Comparison of ENCODE assay signal across 9 cellular contexts in the genomic region with DNA sequence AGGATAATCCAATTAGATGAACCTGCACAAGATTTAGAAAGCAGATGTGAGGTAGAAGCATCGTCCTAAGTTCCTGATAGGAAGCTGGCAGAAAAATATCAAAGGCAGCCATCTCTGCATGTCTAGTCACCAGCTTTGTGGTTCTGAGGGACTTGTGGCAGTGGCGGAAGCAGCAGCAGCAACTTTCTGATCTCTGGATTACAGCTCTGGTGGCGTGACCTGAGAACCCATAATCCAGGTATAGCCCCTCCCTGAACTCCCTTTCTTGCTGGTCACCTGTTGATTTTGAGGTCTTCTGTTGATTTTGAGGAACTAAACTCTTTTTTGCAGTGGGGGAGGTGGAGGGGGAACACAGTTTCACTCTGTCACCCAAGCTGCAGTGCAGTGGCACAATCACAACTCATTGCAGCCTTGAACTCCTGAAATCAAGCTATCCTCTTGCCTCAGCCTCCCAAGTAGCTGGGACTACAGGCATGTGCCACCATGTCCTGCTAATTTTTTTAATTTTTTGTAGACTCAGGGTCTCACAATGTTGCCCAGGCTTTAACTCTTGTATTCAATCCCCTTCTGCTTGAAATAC. TPM values are rescaled to one million over a fixed set of nuclear protein-coding genes. Genes with fewer than 3 reads are reported as not detected.
DNase-seq lines count a peak whose midpoint lies in the region; ATAC-seq and TF ChIP-seq lines count a peak whose summit lies in the region.
"Had no signal": no experiment of that assay in that cellular context is flagged by ENCODE, and none has a peak within 500 bp of the region (broad histone marks: within the 10 kb centered on the region; RNA-seq: fewer than 3 reads in every experiment).

No MANE protein-coding gene starts in this region.

- peak overlapping the region; percentile 45; the same call in 1 of the 2 replicates for H3K27ac ChIP-seq in MM.1S (ENCODE audit: low read length)
- H3K27ac ChIP-seq in aorta (ENCODE audit: low read depth in 1 of 2, low read length in 2 of 2): no peak overlapping the region

- no peaks in the 10 kb centered on the region for H3K36me3 Mint-ChIP-seq in immature natural killer cell

- peaks cover 9 to 10% of the 10 kb centered on the region in 2 donors for H3K4me1 Mint-ChIP-seq in immature natural killer cell

- H3K36me3 ChIP-seq in MM.1S (replicated peaks; ENCODE audit: insufficient read depth, low read length): no peaks in the 10 kb centered on the region
- no peaks in the 10 kb centered on the region for H3K36me3 ChIP-seq in aorta (ENCODE audit: control insufficient read depth in 1 of 2, insufficient read depth in 2 of 2, low read length in 1 of 2)

- 93 to 95% methylated on average over 3 of the region's 3 CpGs for WGBS in aorta, 2 donors

- DNase-seq in CMK (ENCODE audit: low read depth): peak; percentile 32
- peak; percentile 67 for DNase-seq in MM.1S
- peak; percentile 15 to 29 for DNase-seq in activated CD4-positive, alpha-beta T cell treated with anti-CD3 and anti-CD28 coated beads, Interleukin-2, amount 50 U/mL, for 48 hours
- DNase-seq in immature natural killer cell: peak; percentile 20 to 34 (median 28)
- DNase-seq in RPMI8226: no peak
- DNase-seq in cerebellum (ENCODE audit: low spot score): no peak
- DNase-seq in aorta: no peak
- DNase-seq in NCI-H1436 (lab: John Stamatoyannopoulos, UW): no peak
- DNase-seq: small intestine had no signal

- peaks cover 15% of the 10 kb centered on the region for H3K4me1 ChIP-seq in MM.1S (ENCODE audit: low read length)
- H3K4me1 ChIP-seq in aorta (ENCODE audit: control insufficient read depth in 1 of 2, insufficient read depth in 2 of 2, low read length in 2 of 2): peaks cover 0 to 3% of the 10 kb centered on the region in 2 donors

- no peak for ATAC-seq in aorta (ENCODE audit: low FRiP score)

- no peak overlapping the region for H3K4me3 ChIP-seq in MM.1S (ENCODE audit: low read length)
- no peak overlapping the region for H3K4me3 ChIP-seq in aorta (ENCODE audit: low read length in 2 of 2)

- no peaks in the 10 kb centered on the region for H3K9me2 ChIP-seq in MM.1S (replicated peaks; ENCODE audit: insufficient read depth, low read length)

- no peaks in the 10 kb centered on the region for H3K9me3 ChIP-seq in MM.1S (replicated peaks; ENCODE audit: insufficient read depth, low read length)
- H3K9me3 ChIP-seq in aorta (ENCODE audit: control insufficient read depth, low read length): no peaks in the 10 kb centered on the region

- H3F3A ChIP-seq in MM.1S (ENCODE audit: insufficient read depth, low read length): peaks cover 18% of the 10 kb centered on the region; the same call in 1 of the 2 replicates

- H2AFZ ChIP-seq in MM.1S (ENCODE audit: low read length): peak overlapping the region; percentile 17

- peak overlapping the region in 1 of 6 donors; percentile 50 for H3K27ac Mint-ChIP-seq in immature natural killer cell

- intact Hi-C loops in aorta (cut with DNase I): no loop called here

- H3K27me3 ChIP-seq in MM.1S (replicated peaks; ENCODE audit: insufficient read depth, low read length) (no peaks in the 10 kb centered on the region), aorta (ENCODE audit: control insufficient read depth in 1 of 2, insufficient read depth in 2 of 2, low read length in 1 of 2) (no peaks in the 10 kb centered on the region)

- peak overlapping the region; percentile 41; the same call in 1 of the 2 replicates for H3K4me2 ChIP-seq in MM.1S (ENCODE audit: low read depth, low read length)

- no peaks in the 10 kb centered on the region for H3K79me2 ChIP-seq in MM.1S (ENCODE audit: low read length)

- H4K20me1 ChIP-seq in MM.1S (ENCODE audit: insufficient read depth, low read length): no peaks in the 10 kb centered on the region

- H3K4me3 Mint-ChIP-seq in immature natural killer cell: peak overlapping the region in 4 of 5 donors; percentile 18 to 73 (median 46)

- H3K27me3 Mint-ChIP-seq in immature natural killer cell (ENCODE audit: low read depth in 3 of 3): peaks cover 2 to 8% (median 3%) of the 10 kb centered on the region in 3 donors

- TF ChIP-seq CTCF in MM.1S (IDR thresholded peaks at IDR 0.05; ENCODE audit: low read length): no peak

- no peaks in the 10 kb centered on the region for H3K9me3 Mint-ChIP-seq in immature natural killer cell

- no peak overlapping the region for H3K9ac ChIP-seq in MM.1S (ENCODE audit: low read length)

RNA-seq across cellular contexts. Expression of a gene that starts 7.9 kb away (rescaled TPM):
- polyA plus RNA-seq in immature natural killer cell (1 to 10 TPM; 1.3 to 3.0 (median 2.0) TPM), aorta (1 to 10 TPM in 1 of 2 donors, not detected in 1; 1.2 TPM)
- total RNA-seq in cerebellum (6.1 TPM), aorta (1 to 10 TPM; 1.2 TPM)

Comparison
In these comparisons a context has a peak if more than half of its experiments do, and no peak if none do; other contexts are left out.
1. DNase-seq: peak in CMK (single experiment), MM.1S (single experiment), activated CD4-positive, alpha-beta T cell treated with anti-CD3 and anti-CD28 coated beads, Interleukin-2, amount 50 U/mL, for 48 hours (2 of 2) and immature natural killer cell (3 of 3); none in RPMI8226 (single experiment), cerebellum (single experiment), aorta (0 of 2) and NCI-H1436 (single experiment).